Comparison of ENCODE assay signal across 8 cellular contexts in genomic region chr9:83383034-83383433, GRCh38.
"Had no signal": no experiment of that assay in that cellular context is flagged by ENCODE, and none has a peak within 500 bp of the region (broad histone marks: within the 10 kb centered on the region; RNA-seq: fewer than 3 reads in every experiment).

No MANE protein-coding gene starts in this region.

- H3K4me1 Mint-ChIP-seq: IgD-negative memory B cell had no signal

- DNase-seq: IMR-90, KBM-7, KG1 had no signal

- H3K4me2 ChIP-seq: KMS-11 had no signal

- H3K27ac ChIP-seq: HL-60, KMS-11 had no signal

- FAIRE-seq: HTR-8/SVneo, K562 had no signal

- H3K9me3 Mint-ChIP-seq: IgD-negative memory B cell had no signal

- H3K4me3 ChIP-seq: K562 had no signal

- H3K27me3 Mint-ChIP-seq: IgD-negative memory B cell had no signal

- ATAC-seq: K562 had no signal

- H3K9ac ChIP-seq: KMS-11 had no signal

- H3K4me3 Mint-ChIP-seq: IgD-negative memory B cell had no signal
